In genomic region chr6:134287863-134288537, GRCh38 we compare ENCODE assay signal across 8 cellular contexts. TPM values are rescaled to one million over a fixed set of nuclear protein-coding genes. Genes with fewer than 3 reads are reported as not detected.
DNase-seq lines count a peak whose midpoint lies in the region; ATAC-seq and TF ChIP-seq lines count a peak whose summit lies in the region.

No MANE protein-coding gene starts in this region.

- RAD21 ChIA-PET in HCT116 (lab: Charles Lee; ENCODE audit: low non-redundant PET in 1 of 2, low total read pairs in 2 of 2, uncharacterized antibody in 2 of 2, unreplicated experiment in 2 of 2) = no interaction called here

- H3K79me2 ChIP-seq in DOHH2 (ENCODE audit: control insufficient read depth, low read length) = no peaks in the 10 kb centered on the region
- H3K79me2 ChIP-seq in HCT116 (ENCODE audit: insufficient read depth, low read length) = no peaks in the 10 kb centered on the region
- H3K79me2 ChIP-seq in OCI-LY7 (ENCODE audit: insufficient read depth, low read depth, low read length) = no peaks in the 10 kb centered on the region

- no peak for DNase-seq in HCT116 (ENCODE audit: low read depth, low spot score)
- peak; percentile 71 for DNase-seq in RPMI7951 (ENCODE audit: low read depth)
- DNase-seq in left lung = no peak
- DNase-seq in OCI-LY7 (ENCODE audit: low spot score) = no peak
- DNase-seq in GM13977 (ENCODE audit: low spot score) = no peak
- no peak for DNase-seq in AG08395 (ENCODE audit: low spot score)
- DNase-seq in epidermal melanocyte (ENCODE audit: insufficient read length, low spot score) = no peak

- peaks cover 26% of the 10 kb centered on the region for H3K4me1 ChIP-seq in DOHH2 (ENCODE audit: control insufficient read depth, low read length)
- peaks cover 0 to 5% of the 10 kb centered on the region in 2 experiments; a peak in 1 of 4 replicates for H3K4me1 ChIP-seq in HCT116 (ENCODE audit: control insufficient read depth in 1 of 2, insufficient read depth in 2 of 2, low read length in 2 of 2)
- H3K4me1 ChIP-seq in left lung = peaks cover 0 to 20% of the 10 kb centered on the region in 2 donors
- no peaks in the 10 kb centered on the region for H3K4me1 ChIP-seq in OCI-LY7 (ENCODE audit: insufficient read depth, low read length, poor library complexity, severe bottlenecking)

- no peak overlapping the region for H3K9ac ChIP-seq in HCT116 (ENCODE audit: low read length)

- BruUV-seq in HCT116 (replicated peaks; lab: Mats Ljungman, UMichigan) = no TSS peak
- BruUV-seq in OCI-LY7 (replicated peaks; lab: Mats Ljungman, UMichigan) = no TSS peak

- no peak for TF ChIP-seq CTCF in DOHH2 (IDR thresholded peaks at IDR 0.05; ENCODE audit: low read depth, low read length, poor library complexity, severe bottlenecking)
- TF ChIP-seq CTCF in HCT116 (IDR thresholded peaks at IDR 0.05 in 2 of 3, conservative IDR thresholded peaks at IDR 0.05 in 1 of 3; ENCODE audit: borderline replicate concordance in 1 of 3, insufficient read depth in 1 of 3, low read depth in 2 of 3, low read length in 2 of 3) = no peak
- no peak for TF ChIP-seq CTCF in left lung (IDR thresholded peaks at IDR 0.05)
- TF ChIP-seq CTCF in OCI-LY7 (conservative IDR thresholded peaks at IDR 0.05; ENCODE audit: low read length) = no peak
- no peak for TF ChIP-seq CTCF in GM13977 (IDR thresholded peaks at IDR 0.05; ENCODE audit: extremely low read depth, insufficient read depth, missing control alignments)

- no peak for TF ChIP-seq POLR2A in HCT116 (IDR thresholded peaks at IDR 0.05; ENCODE audit: borderline replicate concordance, extremely low read depth, insufficient read depth, insufficient read length)

- H3K4me3 ChIP-seq in DOHH2 (ENCODE audit: low read length) (no peak overlapping the region), HCT116 (replicated peaks in 1 of 2; ENCODE audit: low read depth in 1 of 2, low read length in 2 of 2) (no peak overlapping the region), left lung (no peak overlapping the region), OCI-LY7 (ENCODE audit: low read depth, low read length, poor library complexity, severe bottlenecking) (no peak overlapping the region)

- TF ChIP-seq RAD21 in HCT116 (IDR thresholded peaks at IDR 0.05; ENCODE audit: low read depth) = no peak

- H3K9me3 ChIP-seq in DOHH2 (ENCODE audit: control insufficient read depth, insufficient read depth, low read length) = no peaks in the 10 kb centered on the region
- no peaks in the 10 kb centered on the region for H3K9me3 ChIP-seq in HCT116 (ENCODE audit: control insufficient read depth in 1 of 2, insufficient read depth in 1 of 2, low read depth in 1 of 2, low read length in 2 of 2)
- H3K9me3 ChIP-seq in left lung = no peaks in the 10 kb centered on the region
- H3K9me3 ChIP-seq in OCI-LY7 (ENCODE audit: low read length) = no peaks in the 10 kb centered on the region

- CTCF ChIA-PET in HCT116 (lab: Charles Lee) = no interaction called here
- CTCF ChIA-PET in OCI-LY7 (lab: Charles Lee; ENCODE audit: unreplicated experiment) = no interaction called here

- H3K9me2 ChIP-seq in DOHH2 (replicated peaks; ENCODE audit: control insufficient read depth, low read length) (no peaks in the 10 kb centered on the region), HCT116 (ENCODE audit: insufficient read depth) (no peaks in the 10 kb centered on the region), OCI-LY7 (ENCODE audit: insufficient read depth, low read length) (no peaks in the 10 kb centered on the region)

- no peaks in the 10 kb centered on the region for H3F3A ChIP-seq in DOHH2 (ENCODE audit: control insufficient read depth, insufficient read depth)

- POLR2A ChIA-PET in HCT116 (lab: Charles Lee) (no interaction called here), OCI-LY7 (lab: Charles Lee) (interaction anchor here (0.5 to 1.1 kb wide), 2 partner anchors 10 to 12 kb away, joined by 4 to 7 read pairs; no protein-coding TSS in a partner anchor)

- H4K20me1 ChIP-seq in DOHH2 (ENCODE audit: control insufficient read depth, insufficient read depth, low read depth, low read length) = no peaks in the 10 kb centered on the region
- H4K20me1 ChIP-seq in HCT116 (ENCODE audit: insufficient read depth) = no peaks in the 10 kb centered on the region
- no peaks in the 10 kb centered on the region for H4K20me1 ChIP-seq in OCI-LY7 (ENCODE audit: insufficient read depth, low read length)

- no peak overlapping the region for H3K27ac ChIP-seq in DOHH2 (ENCODE audit: low read depth, low read length)
- no peak overlapping the region for H3K27ac ChIP-seq in HCT116 (ENCODE audit: low read depth, low read length)
- H3K27ac ChIP-seq in left lung = peak overlapping the region; percentile 57 to 86
- no peak overlapping the region for H3K27ac ChIP-seq in OCI-LY7 (ENCODE audit: low read depth, low read length, poor library complexity, severe bottlenecking)

- ATAC-seq in HCT116 (no peak), left lung (no peak)

- in situ Hi-C loops in GM13977 (cut with MboI; ENCODE audit: low pct_unique_long_range_greater_than_20kb, low sequenced_read_pairs, unreplicated experiment) = no loop called here

- no peaks in the 10 kb centered on the region for H3K36me3 ChIP-seq in DOHH2 (ENCODE audit: control insufficient read depth, low read length)
- no peaks in the 10 kb centered on the region for H3K36me3 ChIP-seq in HCT116 (ENCODE audit: control insufficient read depth in 1 of 2, insufficient read depth in 2 of 2, low read length in 2 of 2)
- H3K36me3 ChIP-seq in left lung = no peaks in the 10 kb centered on the region
- no peaks in the 10 kb centered on the region for H3K36me3 ChIP-seq in OCI-LY7 (ENCODE audit: insufficient read depth, low read length)

- H2AFZ ChIP-seq in HCT116 (ENCODE audit: low read depth, low read length, poor library complexity, severe bottlenecking) (peak overlapping the region; percentile 42), OCI-LY7 (ENCODE audit: low read length) (no peak overlapping the region; the same call in 1 of the 2 replicates)

- intact Hi-C loops in HCT116 (cut with micrococcal nuclease) = no loop called here
- intact Hi-C loops in left lung (cut with DNase I) = no loop called here
- intact Hi-C loops in OCI-LY7 (cut with micrococcal nuclease; ENCODE audit: unreplicated experiment) = no loop called here

- H3K27me3 ChIP-seq in DOHH2 (ENCODE audit: control insufficient read depth, low read length) (no peaks in the 10 kb centered on the region), HCT116 (ENCODE audit: insufficient read depth, low read length) (no peaks in the 10 kb centered on the region), left lung (no peaks in the 10 kb centered on the region)

- H3K4me2 ChIP-seq in DOHH2 (ENCODE audit: low read length) = peak overlapping the region; percentile 27; the same call in 1 of the 2 replicates
- H3K4me2 ChIP-seq in HCT116 (ENCODE audit: low read length) = no peak overlapping the region
- no peak overlapping the region for H3K4me2 ChIP-seq in OCI-LY7 (ENCODE audit: low read length)

TF ChIP-seq in HCT116, 20 proteins besides CTCF, POLR2A, EP300 and RAD21 (continues in another document):
- TF ChIP-seq ZNF274 (IDR thresholded peaks at IDR 0.05; ENCODE audit: low read depth, low read length) = no peak
- TF ChIP-seq CBX3 (IDR thresholded peaks at IDR 0.05; ENCODE audit: low read depth) = no peak
- TF ChIP-seq, protein P1, sequence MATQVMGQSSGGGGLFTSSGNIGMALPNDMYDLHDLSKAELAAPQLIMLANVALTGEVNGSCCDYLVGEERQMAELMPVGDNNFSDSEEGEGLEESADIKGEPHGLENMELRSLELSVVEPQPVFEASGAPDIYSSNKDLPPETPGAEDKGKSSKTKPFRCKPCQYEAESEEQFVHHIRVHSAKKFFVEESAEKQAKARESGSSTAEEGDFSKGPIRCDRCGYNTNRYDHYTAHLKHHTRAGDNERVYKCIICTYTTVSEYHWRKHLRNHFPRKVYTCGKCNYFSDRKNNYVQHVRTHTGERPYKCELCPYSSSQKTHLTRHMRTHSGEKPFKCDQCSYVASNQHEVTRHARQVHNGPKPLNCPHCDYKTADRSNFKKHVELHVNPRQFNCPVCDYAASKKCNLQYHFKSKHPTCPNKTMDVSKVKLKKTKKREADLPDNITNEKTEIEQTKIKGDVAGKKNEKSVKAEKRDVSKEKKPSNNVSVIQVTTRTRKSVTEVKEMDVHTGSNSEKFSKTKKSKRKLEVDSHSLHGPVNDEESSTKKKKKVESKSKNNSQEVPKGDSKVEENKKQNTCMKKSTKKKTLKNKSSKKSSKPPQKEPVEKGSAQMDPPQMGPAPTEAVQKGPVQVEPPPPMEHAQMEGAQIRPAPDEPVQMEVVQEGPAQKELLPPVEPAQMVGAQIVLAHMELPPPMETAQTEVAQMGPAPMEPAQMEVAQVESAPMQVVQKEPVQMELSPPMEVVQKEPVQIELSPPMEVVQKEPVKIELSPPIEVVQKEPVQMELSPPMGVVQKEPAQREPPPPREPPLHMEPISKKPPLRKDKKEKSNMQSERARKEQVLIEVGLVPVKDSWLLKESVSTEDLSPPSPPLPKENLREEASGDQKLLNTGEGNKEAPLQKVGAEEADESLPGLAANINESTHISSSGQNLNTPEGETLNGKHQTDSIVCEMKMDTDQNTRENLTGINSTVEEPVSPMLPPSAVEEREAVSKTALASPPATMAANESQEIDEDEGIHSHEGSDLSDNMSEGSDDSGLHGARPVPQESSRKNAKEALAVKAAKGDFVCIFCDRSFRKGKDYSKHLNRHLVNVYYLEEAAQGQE (IDR thresholded peaks at IDR 0.05; ENCODE audit: low read depth) = no peak
- no peak for TF ChIP-seq CEBPB (IDR thresholded peaks at IDR 0.05; ENCODE audit: low read depth)
- TF ChIP-seq SRF (IDR thresholded peaks at IDR 0.05; ENCODE audit: low read depth) = no peak
- no peak for TF ChIP-seq ZFX (IDR thresholded peaks at IDR 0.05)
- no peak for TF ChIP-seq EGR1 (IDR thresholded peaks at IDR 0.05; ENCODE audit: low read depth)
- no peak for TF ChIP-seq ZBTB33 (IDR thresholded peaks at IDR 0.05; ENCODE audit: extremely low read depth, insufficient replicate concordance, low read length)

RNA-seq across cellular contexts. Expression of gene SGK1, which starts 29.9 kb away (rescaled TPM):
- total RNA-seq in HCT116 (2021; ENCODE audit: unreplicated experiment) (4.5 TPM), left lung (100 to 1,000 TPM; 154 to 236 TPM), OCI-LY7 (2022) (5.2 and 7.4 TPM in 2 replicates)
- polyA plus RNA-seq in HCT116 (2012) = 3.1 and 3.8 TPM in 2 replicates
- total RNA-seq in RPMI7951 (2014; rRNA removed; shearing (Covaris generic)) = 93.7 and 118 TPM in 2 replicates
- total RNA-seq in OCI-LY7 (2014; rRNA removed; shearing (Covaris generic)) = 26.6 and 27.6 TPM in 2 replicates

Comparison
In these comparisons a context has a peak if more than half of its experiments do, and no peak if none do; other contexts are left out.
1. H3K27ac ChIP-seq: peak in left lung (2 of 2); none in DOHH2 (single experiment), HCT116 (single experiment) and OCI-LY7 (single experiment).